8 cellular contexts compared by ENCODE assay signal in genomic region chr17:58317421-58318064, GRCh38. TPM values are rescaled to one million over a fixed set of nuclear protein-coding genes. Genes with fewer than 3 reads are reported as not detected.
DNase-seq lines count a peak whose midpoint lies in the region; ATAC-seq and TF ChIP-seq lines count a peak whose summit lies in the region.

No MANE protein-coding gene starts in this region.

- H3K4me1 ChIP-seq in ovary (ENCODE audit: insufficient read depth), result no peaks in the 10 kb centered on the region
- no peaks in the 10 kb centered on the region for H3K4me1 ChIP-seq in gastrocnemius medialis

- no peak for TF ChIP-seq POLR2A in erythroblast (IDR thresholded peaks at IDR 0.05; ENCODE audit: low read length)
- no peak for TF ChIP-seq POLR2A in ovary (IDR thresholded peaks at IDR 0.05)
- TF ChIP-seq POLR2A in gastrocnemius medialis (IDR thresholded peaks at IDR 0.05), result no peak

- ATAC-seq in HG02973 (IDR thresholded peaks at IDR 0.05; ENCODE audit: unreplicated experiment) (peak; percentile 63), gastrocnemius medialis (no peak)

- in situ Hi-C loops in gastrocnemius medialis (cut with MboI; ENCODE audit: low sequenced_read_pairs in 4 of 4), result loop anchor here in 1 of 4 donors (25.0 kb wide), 1 partner anchor 95 kb away; the partner anchor contains the start of gene RNF43

- 45 to 54% (median 47%) methylated on average over 5 of the region's 5 CpGs for WGBS in ovary, 3 donors

- no peak for TF ChIP-seq CTCF in ovary (IDR thresholded peaks at IDR 0.05)
- peak in 1 of 5 experiments; percentile 15 for TF ChIP-seq CTCF in gastrocnemius medialis (IDR thresholded peaks at IDR 0.05 in 4 of 5, conservative IDR thresholded peaks at IDR 0.05 in 1 of 5)

- H3K4me3 ChIP-seq in ovary (no peak overlapping the region), gastrocnemius medialis (no peak overlapping the region)

- H3K27ac ChIP-seq in ovary (no peak overlapping the region), gastrocnemius medialis (no peak overlapping the region)

- DNase-seq in NCI-H2081 (lab: John Stamatoyannopoulos, UW), result peak; percentile 47 to 51
- no peak for DNase-seq in NCI-H2081 treated with DMSO at 0.1 percent for 48 hours (lab: John Stamatoyannopoulos, UW)
- DNase-seq in NCI-H748 (lab: John Stamatoyannopoulos, UW; ENCODE audit: unreplicated experiment), result peak; percentile 49
- peak; percentile 85 for DNase-seq in activated CD8-positive, alpha-beta memory T cell treated with anti-CD3 and anti-CD28 coated beads for 24 hours
- DNase-seq in erythroblast (lab: John Stamatoyannopoulos, UW), result peak; percentile 60 to 68
- DNase-seq in ovary, result peak in 3 of 5 donors; percentile 9 to 26 (median 15)
- no peak for DNase-seq in gastrocnemius medialis

- H3K27me3 ChIP-seq in ovary, result no peaks in the 10 kb centered on the region
- no peaks in the 10 kb centered on the region for H3K27me3 ChIP-seq in gastrocnemius medialis

- intact Hi-C loops in ovary (cut with DNase I), result no loop called here
- intact Hi-C loops in gastrocnemius medialis (cut with DNase I; ENCODE audit: low total_unique reads), result no loop called here

- no peaks in the 10 kb centered on the region for H3K9me3 ChIP-seq in ovary
- H3K9me3 ChIP-seq in gastrocnemius medialis, result no peaks in the 10 kb centered on the region

- H3K36me3 ChIP-seq in ovary, result no peaks in the 10 kb centered on the region
- H3K36me3 ChIP-seq in gastrocnemius medialis, result no peaks in the 10 kb centered on the region

- TF ChIP-seq EP300 in ovary (IDR thresholded peaks at IDR 0.05), result no peak

RNA-seq across cellular contexts. Expression of gene TSPOAP1, which starts 11.1 kb away (rescaled TPM):
- total RNA-seq in ovary (10 to 100 TPM; 22.8 to 49.1 (median 37.5) TPM), gastrocnemius medialis (1 to 10 TPM in 2 of 4 donors, under 1 TPM in 2; 0.72 to 1.6 (median 1.0) TPM)
- polyA plus RNA-seq in ovary, result 10 to 100 TPM in 1 of 2 donors, 1 to 10 TPM in 1; 8.3 to 46.2 TPM

RNA-seq across cellular contexts. Expression of gene SUPT4H1, which starts 34.5 kb away (rescaled TPM):
- 10 to 100 TPM; 43.7 to 73.6 (median 50.0) TPM for total RNA-seq in ovary
- 100 to 1,000 TPM in 1 of 2 donors, 10 to 100 TPM in 1; 86.2 to 182 TPM for polyA plus RNA-seq in ovary
- 10 to 100 TPM; 39.6 to 49.0 (median 41.1) TPM for total RNA-seq in gastrocnemius medialis

RNA-seq across cellular contexts. Expression of gene MPO, which starts 36.8 kb away (rescaled TPM):
- total RNA-seq in ovary (under 1 TPM in 3 of 7 donors, not detected in 4; 0.11 to 0.67 (median 0.15) TPM), gastrocnemius medialis (under 1 TPM in 3 of 4 donors, not detected in 1; 0.18 to 0.32 (median 0.31) TPM)
- polyA plus RNA-seq in ovary, result under 1 TPM; 0.02 to 0.05 TPM

Comparison
In these comparisons a context has a peak if more than half of its experiments do, and no peak if none do; other contexts are left out.
1. DNase-seq: peak in NCI-H2081 (2 of 2), NCI-H748 (single experiment), activated CD8-positive, alpha-beta memory T cell treated with anti-CD3 and anti-CD28 coated beads for 24 hours (single experiment), erythroblast (2 of 2) and ovary (3 of 5); none in NCI-H2081 treated with DMSO at 0.1 percent for 48 hours (single experiment) and gastrocnemius medialis (0 of 2).
2. RNA of gene TSPOAP1, which starts 11.1 kb away (total RNA-seq): 22.8 to 49.1 TPM in ovary; 0.72 to 1.6 TPM in gastrocnemius medialis; every median in the first group is over 4 times any median in the second.